Comparison of ENCODE assay signal across 1 cellular context in genomic region chr1:36175137-36176095, GRCh38.
TF ChIP-seq lines count a peak whose summit lies in the region.

No MANE protein-coding gene starts in this region.

TF ChIP-seq in GM23338, 12 proteins besides CTCF, POLR2A, EP300 and RAD21 (continued from another document):
- no peak for TF ChIP-seq ZNF462 (CRISPR knock-in tag; IDR thresholded peaks at IDR 0.05)
- TF ChIP-seq EZH2 (IDR thresholded peaks at IDR 0.05; ENCODE audit: low read depth, unreplicated experiment): no peak
- no peak for TF ChIP-seq ZNF331 (CRISPR knock-in tag; IDR thresholded peaks at IDR 0.05; ENCODE audit: low read depth)
- TF ChIP-seq JUNB (IDR thresholded peaks at IDR 0.05; ENCODE audit: unreplicated experiment): no peak
- no peak for TF ChIP-seq EZH2phosphoT487 (IDR thresholded peaks at IDR 0.05; ENCODE audit: unreplicated experiment)
- TF ChIP-seq CREB1 (CRISPR knock-in tag; IDR thresholded peaks at IDR 0.05; ENCODE audit: low read depth): no peak
- TF ChIP-seq REST (IDR thresholded peaks at IDR 0.05; ENCODE audit: unreplicated experiment): no peak
- no peak for TF ChIP-seq NANOG (IDR thresholded peaks at IDR 0.05; ENCODE audit: borderline replicate concordance)
